9 cellular contexts compared by ENCODE assay signal in the genomic region with DNA sequence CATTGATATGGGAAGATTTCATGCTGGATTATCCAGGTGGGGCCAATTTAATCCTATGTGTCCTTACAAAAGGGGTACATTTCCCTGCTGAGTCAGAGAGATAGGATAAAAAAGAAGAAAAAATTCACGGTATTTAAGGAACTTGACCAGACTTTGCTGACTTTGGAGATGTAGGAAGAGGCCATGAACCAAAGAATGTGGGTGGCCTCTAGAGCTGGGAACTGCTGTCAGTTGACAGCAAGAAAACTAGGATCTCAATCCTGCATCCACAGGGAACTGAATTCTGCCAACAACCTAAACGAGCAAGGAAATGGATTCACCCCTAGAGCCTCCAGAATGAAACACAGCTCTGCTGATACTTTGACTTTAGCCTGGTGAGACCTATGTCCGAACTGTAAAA.
"Had no signal": no experiment of that assay in that cellular context is flagged by ENCODE, and none has a peak within 500 bp of the region (broad histone marks: within the 10 kb centered on the region; RNA-seq: fewer than 3 reads in every experiment).

No MANE protein-coding gene starts in this region.

- H3K4me3 Mint-ChIP-seq: HFFc6, IgD-negative memory B cell had no signal

- ATAC-seq: HCT116, HepG2 had no signal

- H3K27ac ChIP-seq: HL-60 had no signal

- H3K4me1 Mint-ChIP-seq: IgD-negative memory B cell had no signal

- DNase-seq: GOT3, H7, HFFc6, KBM-7 had no signal

- H3K36me3 ChIP-seq: HAP-1 had no signal

- H3K36me3 Mint-ChIP-seq: IgD-negative memory B cell had no signal

- FAIRE-seq: HepG2 had no signal

- H3K27ac Mint-ChIP-seq: HFFc6, IgD-negative memory B cell had no signal

- H3K4me3 ChIP-seq: HAP-1 had no signal

- H3K9me3 ChIP-seq: HAP-1 had no signal

- H3K27me3 Mint-ChIP-seq: IgD-negative memory B cell had no signal

- H3K4me1 ChIP-seq: HAP-1 had no signal

- H3K9me3 Mint-ChIP-seq: HFFc6, IgD-negative memory B cell had no signal
